Comparison of ENCODE assay signal across 8 cellular contexts in genomic region chr3:185353823-185354614, GRCh38. TPM values are rescaled to one million over a fixed set of nuclear protein-coding genes. Genes with fewer than 3 reads are reported as not detected.
DNase-seq lines count a peak whose midpoint lies in the region; ATAC-seq and TF ChIP-seq lines count a peak whose summit lies in the region.

No MANE protein-coding gene starts in this region.

- TF ChIP-seq CTCF in mucosa of descending colon (IDR thresholded peaks at IDR 0.05): peak; percentile 35

- intact Hi-C loops in activated CD4-positive, alpha-beta T cell treated with anti-CD3 and anti-CD28 coated beads, Interleukin-2, amount 10 ng/mL, durations not matched to agents 24 days and 14 days (cut with micrococcal nuclease): loop anchor here (1.0 to 5.0 kb wide), 2 partner anchors 203 to 221 kb away; no protein-coding TSS in a partner anchor
- intact Hi-C loops in mucosa of descending colon (cut with DNase I, micrococcal nuclease): no loop called here

- no peaks in the 10 kb centered on the region for H3K36me3 Mint-ChIP-seq in activated CD4-positive, alpha-beta T cell treated with anti-CD3 and anti-CD28 coated beads, Interleukin-2, amount 10 ng/mL, durations not matched to agents 24 days and 14 days (ENCODE audit: low read depth)

- peak; percentile 99 for ATAC-seq in GM19467 (IDR thresholded peaks at IDR 0.05; ENCODE audit: unreplicated experiment)
- peak; percentile 99 for ATAC-seq in HG03520 (IDR thresholded peaks at IDR 0.05; ENCODE audit: unreplicated experiment)
- ATAC-seq in mucosa of descending colon: peak; percentile 95

- no peaks in the 10 kb centered on the region for H3K4me1 Mint-ChIP-seq in activated CD4-positive, alpha-beta T cell treated with anti-CD3 and anti-CD28 coated beads, Interleukin-2, amount 10 ng/mL, durations not matched to agents 24 days and 14 days

- no peak overlapping the region for H3K4me3 Mint-ChIP-seq in activated CD4-positive, alpha-beta T cell treated with anti-CD3 and anti-CD28 coated beads, Interleukin-2, amount 10 ng/mL, durations not matched to agents 24 days and 14 days

- no peaks in the 10 kb centered on the region for H3K9me3 ChIP-seq in mucosa of descending colon

- H3K36me3 ChIP-seq in mucosa of descending colon (ENCODE audit: low read depth): no peaks in the 10 kb centered on the region

- no peak overlapping the region for H3K27ac Mint-ChIP-seq in activated CD4-positive, alpha-beta T cell treated with anti-CD3 and anti-CD28 coated beads, Interleukin-2, amount 10 ng/mL, durations not matched to agents 24 days and 14 days

- H3K4me3 ChIP-seq in mucosa of descending colon: no peak overlapping the region

- peaks cover 3% of the 10 kb centered on the region for H3K4me1 ChIP-seq in mucosa of descending colon (ENCODE audit: low read depth)

- H3K27me3 Mint-ChIP-seq in activated CD4-positive, alpha-beta T cell treated with anti-CD3 and anti-CD28 coated beads, Interleukin-2, amount 10 ng/mL, durations not matched to agents 24 days and 14 days: peaks cover 27% of the 10 kb centered on the region

- peak; percentile 89 for DNase-seq in COR-L47 (lab: John Stamatoyannopoulos, UW)
- DNase-seq in NCI-H524 (lab: John Stamatoyannopoulos, UW): peak; percentile 98 to 99
- peak; percentile 92 for DNase-seq in activated CD4-positive, alpha-beta T cell treated with anti-CD3 and anti-CD28 coated beads, Interleukin-2, amount 10 ng/mL, durations not matched to agents 24 days and 14 days
- DNase-seq in effector CD4-positive, alpha-beta T cell: peak; percentile 21
- DNase-seq in mucosa of descending colon: peak in 2 of 3 donors; percentile 61 to 84
- DNase-seq in stimulated activated CD8-positive, alpha-beta memory T cell treated with anti-CD3 and anti-CD28 coated beads, Interleukin-7, amount 100 ng/mL, for 48 hours (ENCODE audit: extremely low read depth in 1 of 2, low read depth in 1 of 2): peak; percentile 43 to 74

- no peaks in the 10 kb centered on the region for H3K9me3 Mint-ChIP-seq in activated CD4-positive, alpha-beta T cell treated with anti-CD3 and anti-CD28 coated beads, Interleukin-2, amount 10 ng/mL, durations not matched to agents 24 days and 14 days

RNA-seq across cellular contexts. Expression of gene MAP3K13, which starts 8.9 kb away (rescaled TPM):
- 11.3 and 14.5 TPM in 2 replicates for total RNA-seq in activated CD4-positive, alpha-beta T cell treated with anti-CD3 and anti-CD28 coated beads, Interleukin-2, amount 10 ng/mL, durations not matched to agents 24 days and 14 days
- 10 to 100 TPM; 36.4 to 61.0 (median 45.9) TPM for total RNA-seq in mucosa of descending colon

Comparison
In these comparisons a context has a peak if more than half of its experiments do, and no peak if none do; other contexts are left out.
1. DNase-seq: peak in every context shown above with its lines; median percentile 98 in NCI-H524; 92 in activated CD4-positive, alpha-beta T cell treated with anti-CD3 and anti-CD28 coated beads, Interleukin-2, amount 10 ng/mL, durations not matched to agents 24 days and 14 days; 89 in COR-L47; 72 in mucosa of descending colon; 58 in stimulated activated CD8-positive, alpha-beta memory T cell treated with anti-CD3 and anti-CD28 coated beads, Interleukin-7, amount 100 ng/mL, for 48 hours; 21 in effector CD4-positive, alpha-beta T cell.